20 cellular contexts compared by ENCODE assay signal in genomic region chr17:8872036-8872704, GRCh38. TPM values are rescaled to one million over a fixed set of nuclear protein-coding genes. Genes with fewer than 3 reads are reported as not detected.
DNase-seq lines count a peak whose midpoint lies in the region; ATAC-seq, FAIRE-seq and TF ChIP-seq lines count a peak whose summit lies in the region.
"Had no signal": no experiment of that assay in that cellular context is flagged by ENCODE, and none has a peak within 500 bp of the region (broad histone marks: within the 10 kb centered on the region; RNA-seq: fewer than 3 reads in every experiment).

No MANE protein-coding gene starts in this region.

- no peaks in the 10 kb centered on the region for H3K79me2 ChIP-seq in HepG2 (ENCODE audit: insufficient read depth, low read length)

- TF ChIP-seq RAD21 in HepG2 (CRISPR knock-in tag; IDR thresholded peaks at IDR 0.05) = no peak

- intact Hi-C loops in HepG2 (cut with micrococcal nuclease; ENCODE audit: unreplicated experiment) = no loop called here
- intact Hi-C loops in right lobe of liver (cut with DNase I) = no loop called here
- intact Hi-C loops in sigmoid colon (cut with DNase I) = no loop called here

- peaks cover 27% of the 10 kb centered on the region for H3K4me1 ChIP-seq in HepG2 (ENCODE audit: insufficient read depth, low read length)
- no peaks in the 10 kb centered on the region for H3K4me1 ChIP-seq in right lobe of liver
- H3K4me1 ChIP-seq in endodermal cell (ENCODE audit: control insufficient read depth, insufficient read depth, low read length) = peaks cover 19% of the 10 kb centered on the region
- no peaks in the 10 kb centered on the region for H3K4me1 ChIP-seq in sigmoid colon

- ATAC-seq in HepG2 (peak; percentile 71), right lobe of liver (no peak)
- ATAC-seq: HCT116, Panc1, Right ventricle myocardium inferior, SK-N-SH treated with all-trans-retinoic acid at 6 μM for 48 hours had no signal

- H3K36me3 Mint-ChIP-seq in IgD-negative memory B cell (peaks cover 5% of the 10 kb centered on the region), endodermal cell (ENCODE audit: low read depth) (peaks cover 2% of the 10 kb centered on the region)
- H3K36me3 Mint-ChIP-seq: CD8-positive, alpha-beta memory T cell had no signal

- no peak for TF ChIP-seq CTCF in HepG2 (CRISPR knock-in tag; IDR thresholded peaks at IDR 0.05)
- no peak for TF ChIP-seq CTCF in right lobe of liver (IDR thresholded peaks at IDR 0.05)
- TF ChIP-seq CTCF in endodermal cell (conservative IDR thresholded peaks at IDR 0.05) = no peak
- no peak for TF ChIP-seq CTCF in sigmoid colon (IDR thresholded peaks at IDR 0.05)

- CTCF ChIA-PET in HepG2 (lab: Yijun Ruan, JAX; ENCODE audit: low intra/inter-chr PET ratio, low total read pairs) = no interaction called here

- H3K9me3 Mint-ChIP-seq in IgD-negative memory B cell (peaks cover 0 to 1% (median 0%) of the 10 kb centered on the region in 3 donors), endodermal cell (no peaks in the 10 kb centered on the region)
- H3K9me3 Mint-ChIP-seq: CD8-positive, alpha-beta memory T cell had no signal

- H3K9me3 ChIP-seq in HepG2 (ENCODE audit: low read length) (no peaks in the 10 kb centered on the region), right lobe of liver (no peaks in the 10 kb centered on the region), endodermal cell (ENCODE audit: control insufficient read depth, low read length) (no peaks in the 10 kb centered on the region), sigmoid colon (no peaks in the 10 kb centered on the region)

- no peaks in the 10 kb centered on the region for H4K20me1 ChIP-seq in HepG2 (ENCODE audit: insufficient read depth, low read length)

- WGBS in HepG2 (ENCODE audit: low lambda C conversion rate) = 0% methylated on average over 6 of the region's 7 CpGs
- WGBS in right lobe of liver (ENCODE audit: insufficient coverage, low coverage, low lambda C conversion rate, missing lambda C conversion rate) = 30% methylated on average over 5 of the region's 7 CpGs
- 83 to 89% methylated on average over 3 to 6 of the region's 7 CpGs for WGBS in endodermal cell (ENCODE audit: insufficient coverage in 1 of 2, insufficient read length in 1 of 2), 2 experiments
- 35 to 67% methylated on average over 7 of the region's 7 CpGs for WGBS in sigmoid colon, 2 donors

- H3K4me3 Mint-ChIP-seq in IgD-negative memory B cell (no peak overlapping the region), endodermal cell (no peak overlapping the region)
- H3K4me3 Mint-ChIP-seq: B cell; CD8-positive, alpha-beta memory T cell had no signal

- H3K27ac Mint-ChIP-seq in IgD-negative memory B cell (peak overlapping the region in 2 of 3 donors; percentile 23 to 27), endodermal cell (peak overlapping the region; percentile 57)
- H3K27ac Mint-ChIP-seq: B cell; CD8-positive, alpha-beta memory T cell had no signal

- no peak overlapping the region for H2AFZ ChIP-seq in HepG2 (ENCODE audit: low read length)

- TF ChIP-seq POLR2A in HepG2 (IDR thresholded peaks at IDR 0.05; ENCODE audit: insufficient read depth in 1 of 2, low read depth in 2 of 2, low read length in 2 of 2) (no peak), right lobe of liver (IDR thresholded peaks at IDR 0.05) (no peak), sigmoid colon (IDR thresholded peaks at IDR 0.05) (no peak)

- H3K4me1 Mint-ChIP-seq in IgD-negative memory B cell (peaks cover 10 to 18% (median 16%) of the 10 kb centered on the region in 3 donors), endodermal cell (peaks cover 43% of the 10 kb centered on the region)

- in situ Hi-C loops in HepG2 (cut with HindIII; ENCODE audit: extremely low pct_ligation_motif_present, low pct_unique_long_range_greater_than_20kb) = no loop called here

- POLR2A ChIA-PET in HepG2 (lab: Yijun Ruan, JAX) = interaction anchor here (0.5 kb wide), 1 partner anchor 30 kb away, joined by 3 read pairs; no protein-coding TSS in a partner anchor

- BruUV-seq in HepG2 (replicated peaks; lab: Mats Ljungman, UMichigan) = no TSS peak

- FAIRE-seq in HepG2 (lab: Jason Lieb, UNC) = peak; percentile 26
- FAIRE-seq: GM19239 had no signal

- H3K9ac ChIP-seq in HepG2 (ENCODE audit: insufficient read depth, low read depth, low read length) (no peak overlapping the region), endodermal cell (ENCODE audit: extremely low read depth, low read length, poor library complexity, severe bottlenecking) (no peak overlapping the region)

- DNase-seq in HepG2 (ENCODE audit: low spot score) (peak; percentile 53), right lobe of liver (no peak), endodermal cell (peak; percentile 48), sigmoid colon (no peak), cerebellum (ENCODE audit: low spot score) (no peak), activated gamma-delta T cell treated with Interleukin-2 at 50 U/mL for 16 hours (no peak)
- DNase-seq: Karpas-422, NCI-H1417, NCI-H1930, NCI-H2171 treated with DMSO at 0.1 percent for 48 hours, NCI-H774 had no signal

- peaks cover 12 to 70% of the 10 kb centered on the region in 2 experiments for H3K27me3 ChIP-seq in HepG2 (ENCODE audit: control insufficient read depth in 1 of 2, insufficient read depth in 2 of 2, low read length in 2 of 2)
- H3K27me3 ChIP-seq in right lobe of liver = no peaks in the 10 kb centered on the region
- H3K27me3 ChIP-seq in endodermal cell (ENCODE audit: control insufficient read depth, insufficient read depth, low read length, poor library complexity, severe bottlenecking) = no peaks in the 10 kb centered on the region
- peaks cover 0 to 30% (median 12%) of the 10 kb centered on the region in 3 donors for H3K27me3 ChIP-seq in sigmoid colon

- peak overlapping the region; percentile 65 for H3K4me2 ChIP-seq in HepG2 (ENCODE audit: low read depth, low read length)

- TF ChIP-seq EP300 in HepG2 (IDR thresholded peaks at IDR 0.05; ENCODE audit: low read depth in 2 of 2, low read length in 2 of 2) (no peak), HepG2 (CRISPR knock-in tag; IDR thresholded peaks at IDR 0.05; ENCODE audit: borderline replicate concordance) (no peak), sigmoid colon (IDR thresholded peaks at IDR 0.05) (no peak)

- H3K27ac ChIP-seq in HepG2 (ENCODE audit: extremely low read length, insufficient read depth, low read length) = no peak overlapping the region
- no peak overlapping the region for H3K27ac ChIP-seq in right lobe of liver
- H3K27ac ChIP-seq in endodermal cell (ENCODE audit: low read depth, low read length) = no peak overlapping the region
- no peak overlapping the region for H3K27ac ChIP-seq in sigmoid colon

- H3K4me3 ChIP-seq in HepG2 (replicated peaks in 1 of 3; ENCODE audit: insufficient read depth in 1 of 3, low read depth in 2 of 3, low read length in 3 of 3) = peak overlapping the region in 1 of 3 experiments; percentile 48; a peak in 3 of 6 replicates
- H3K4me3 ChIP-seq in right lobe of liver = no peak overlapping the region
- H3K4me3 ChIP-seq in endodermal cell (ENCODE audit: low read length) = no peak overlapping the region
- H3K4me3 ChIP-seq in sigmoid colon = no peak overlapping the region

- no peaks in the 10 kb centered on the region for H3K27me3 Mint-ChIP-seq in IgD-negative memory B cell
- H3K27me3 Mint-ChIP-seq in endodermal cell (ENCODE audit: insufficient read depth) = no peaks in the 10 kb centered on the region
- H3K27me3 Mint-ChIP-seq: B cell; CD8-positive, alpha-beta memory T cell had no signal

- H3K36me3 ChIP-seq in HepG2 (replicated peaks in 1 of 2; ENCODE audit: control insufficient read depth in 1 of 2, insufficient read depth in 2 of 2, low read length in 2 of 2) = no peaks in the 10 kb centered on the region
- no peaks in the 10 kb centered on the region for H3K36me3 ChIP-seq in right lobe of liver
- H3K36me3 ChIP-seq in endodermal cell (ENCODE audit: control insufficient read depth, insufficient read depth, low read length) = no peaks in the 10 kb centered on the region
- H3K36me3 ChIP-seq in sigmoid colon = no peaks in the 10 kb centered on the region

TF ChIP-seq in HepG2, 621 proteins besides CTCF, POLR2A, EP300 and RAD21 (continues in another document):
- TF ChIP-seq FOXP1 (IDR thresholded peaks at IDR 0.05) (no peak), FOXP1 (CRISPR knock-in tag; IDR thresholded peaks at IDR 0.05) (peak; percentile 38; the same call in 1 of the 2 replicates)

RNA-seq across cellular contexts. Expression of gene PIK3R6, which starts 4.7 kb away (rescaled TPM):
- total RNA-seq in HepG2 (2016; rRNA removed; fragmentation: Illumina TruSeq; extraction: Trizol) (not detected in 2 replicates), right lobe of liver (under 1 TPM in 5 of 6 experiments, not detected in 1; 0.18 to 0.62 (median 0.25) TPM), endodermal cell (1 to 10 TPM; 2.1 to 2.5 TPM), sigmoid colon (1 to 10 TPM in 1 of 4 donors, under 1 TPM in 1, not detected in 2; 0.54 to 1.1 TPM), cerebellum (0.54 TPM)
- not detected in 2 replicates for total RNA-seq in HepG2 (2016; cell fraction: cytosol; rRNA removed; fragmentation: Illumina TruSeq; extraction: Trizol; ENCODE audit: low read depth)
- not detected in 2 replicates for total RNA-seq in HepG2 (2016; cell fraction: insoluble cytoplasmic fraction; rRNA removed; fragmentation: Illumina TruSeq; extraction: Trizol)
- not detected in 2 replicates for total RNA-seq in HepG2 (2016; cell fraction: membrane; rRNA removed; fragmentation: Illumina TruSeq; extraction: Trizol)
- not detected in 2 replicates for total RNA-seq in HepG2 (2016; cell fraction: nucleus; rRNA removed; fragmentation: Illumina TruSeq; extraction: Trizol)
- polyA plus RNA-seq in HepG2 (2011; rRNA removed) (not detected in 2 replicates), IgD-negative memory B cell (7.7 TPM), sigmoid colon (1 to 10 TPM in 1 of 3 donors, under 1 TPM in 2; 0.69 to 1.2 (median 0.77) TPM)
- 0.03 TPM in 2 replicates for polyA plus RNA-seq in HepG2 (2011; cell fraction: cytosol; rRNA removed)
- polyA plus RNA-seq in HepG2 (2011; cell fraction: nucleus; rRNA removed) = 0.26 TPM in 1 of 2 replicates, not detected in the other
- polyA plus RNA-seq in HepG2 (2012) = not detected in 2 replicates
- not detected in 2 replicates for polyA plus RNA-seq in HepG2 (2016; cell fraction: cytosol; fragmentation: Illumina TruSeq; extraction: Trizol; ENCODE audit: low read depth)
- not detected in 2 replicates for polyA plus RNA-seq in HepG2 (2016; cell fraction: insoluble cytoplasmic fraction; fragmentation: Illumina TruSeq; extraction: Trizol; ENCODE audit: low read depth)
- polyA plus RNA-seq in HepG2 (2016; cell fraction: membrane; fragmentation: Illumina TruSeq; extraction: Trizol; ENCODE audit: low read depth) = not detected in 2 replicates
- not detected in 2 replicates for polyA plus RNA-seq in HepG2 (2016; cell fraction: nucleus; fragmentation: Illumina TruSeq; extraction: Trizol; ENCODE audit: insufficient read depth, low read depth)
- polyA minus RNA-seq in HepG2 (2011; rRNA and poly(A)+ RNA removed; ENCODE audit: low replicate concordance) = 0.09 TPM in 1 of 2 replicates, not detected in the other
- not detected in 2 replicates for polyA minus RNA-seq in HepG2 (2011; cell fraction: cytosol; rRNA and poly(A)+ RNA removed)
- polyA minus RNA-seq in HepG2 (2011; cell fraction: nucleus; rRNA and poly(A)+ RNA removed) = not detected in 2 replicates
- polyA plus RNA-seq in endodermal cell (2013, experiment 1 of 2) = 0.25 TPM
- 0.17 TPM for polyA plus RNA-seq in endodermal cell (2013, experiment 2 of 2)
- total RNA-seq: NCI-H460 had no signal

Comparison
In these comparisons a context has a peak if more than half of its experiments do, and no peak if none do; other contexts are left out.
1. DNase-seq: peak in HepG2 (single experiment) and endodermal cell (single experiment); none in right lobe of liver (0 of 3), sigmoid colon (single experiment), cerebellum (single experiment) and activated gamma-delta T cell treated with Interleukin-2 at 50 U/mL for 16 hours (single experiment).